In the genomic region with DNA sequence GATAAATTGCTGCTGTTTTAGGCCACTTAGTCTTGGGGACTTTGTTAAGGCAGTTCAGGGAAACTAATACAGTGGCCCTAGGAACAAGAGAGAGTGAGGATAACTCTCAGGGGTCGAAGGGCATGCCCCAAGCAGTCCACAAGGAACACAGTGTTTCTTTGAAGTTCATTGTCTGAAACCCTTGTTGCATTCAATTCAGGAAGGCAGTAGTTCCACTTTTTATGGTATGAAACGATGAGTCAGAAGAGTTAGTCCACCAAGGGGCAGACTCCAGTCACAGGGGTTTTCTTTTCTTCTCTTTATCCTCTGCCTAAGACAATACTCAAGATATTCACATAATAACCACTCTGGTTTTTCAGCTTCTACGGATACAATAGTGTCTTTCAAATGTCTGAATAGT, we compare ENCODE assay signal across 13 cellular contexts. TPM values are rescaled to one million over a fixed set of nuclear protein-coding genes. Genes with fewer than 3 reads are reported as not detected.
DNase-seq lines count a peak whose midpoint lies in the region; ATAC-seq lines count a peak whose summit lies in the region.
"Had no signal": no experiment of that assay in that cellular context is flagged by ENCODE, and none has a peak within 500 bp of the region (broad histone marks: within the 10 kb centered on the region; RNA-seq: fewer than 3 reads in every experiment).

No MANE protein-coding gene starts in this region.

- DNase-seq in activated naive CD8-positive, alpha-beta T cell treated with anti-CD3 and anti-CD28 coated beads, Interleukin-2, amount 50 U/mL, for 24 hours, result no peak
- DNase-seq in activated naive CD8-positive, alpha-beta T cell treated with anti-CD3 and anti-CD28 coated beads for 36 hours, result no peak
- DNase-seq in SK-MEL-5 (ENCODE audit: low read depth, low spot score) (peak; percentile 26), NCI-H1930 (lab: John Stamatoyannopoulos, UW) (no peak), NAMALWA (ENCODE audit: low spot score) (no peak)
- no peak for DNase-seq in stimulated activated naive CD8-positive, alpha-beta T cell treated with anti-CD3 and anti-CD28 coated beads, Interleukin-15, amount 100 ng/mL, for 72 hours
- DNase-seq in stimulated activated naive CD4-positive, alpha-beta T cell treated with Interleukin-2 at 50 U/mL for 16 hours (lab: John Stamatoyannopoulos, UW), result no peak
- DNase-seq: activated CD4-positive, alpha-beta T cell treated with anti-CD3 and anti-CD28 coated beads, Interleukin-2, amount 50 U/mL, for 4 hours; glutamatergic neuron; RPMI8226 had no signal

- H3K27ac Mint-ChIP-seq in activated naive CD8-positive, alpha-beta T cell treated with anti-CD3 and anti-CD28 coated beads, Interleukin-2, amount 50 U/mL, for 24 hours, result no peak overlapping the region
- no peak overlapping the region for H3K27ac Mint-ChIP-seq in activated naive CD8-positive, alpha-beta T cell treated with anti-CD3 and anti-CD28 coated beads for 36 hours
- H3K27ac Mint-ChIP-seq in stimulated activated naive CD8-positive, alpha-beta T cell treated with anti-CD3 and anti-CD28 coated beads, Interleukin-15, amount 100 ng/mL, for 72 hours, result no peak overlapping the region

- H3K36me3 Mint-ChIP-seq in activated naive CD8-positive, alpha-beta T cell treated with anti-CD3 and anti-CD28 coated beads, Interleukin-2, amount 50 U/mL, for 24 hours (ENCODE audit: low read depth), result no peaks in the 10 kb centered on the region
- no peaks in the 10 kb centered on the region for H3K36me3 Mint-ChIP-seq in activated naive CD8-positive, alpha-beta T cell treated with anti-CD3 and anti-CD28 coated beads for 36 hours
- H3K36me3 Mint-ChIP-seq: brain had no signal

- H3K27me3 Mint-ChIP-seq in activated naive CD8-positive, alpha-beta T cell treated with anti-CD3 and anti-CD28 coated beads, Interleukin-2, amount 50 U/mL, for 24 hours, result peaks cover 3% of the 10 kb centered on the region
- peaks cover 15% of the 10 kb centered on the region for H3K27me3 Mint-ChIP-seq in activated naive CD8-positive, alpha-beta T cell treated with anti-CD3 and anti-CD28 coated beads for 36 hours
- H3K27me3 Mint-ChIP-seq in stimulated activated naive CD8-positive, alpha-beta T cell treated with anti-CD3 and anti-CD28 coated beads, Interleukin-15, amount 100 ng/mL, for 72 hours, result peaks cover 12% of the 10 kb centered on the region

- in situ Hi-C loops in SK-MEL-5 (cut with HindIII; ENCODE audit: low pct_unique_long_range_greater_than_20kb, low sequenced_read_pairs), result no loop called here

- peak; percentile 33 for ATAC-seq in activated naive CD8-positive, alpha-beta T cell treated with anti-CD3 and anti-CD28 coated beads, Interleukin-2, amount 50 U/mL, for 24 hours
- ATAC-seq in HG03095 (IDR thresholded peaks at IDR 0.05; ENCODE audit: unreplicated experiment), result peak; percentile 86
- ATAC-seq in stimulated activated naive CD8-positive, alpha-beta T cell treated with anti-CD3 and anti-CD28 coated beads, Interleukin-15, amount 100 ng/mL, for 72 hours, result peak; percentile 72

- H3K4me3 Mint-ChIP-seq in activated naive CD8-positive, alpha-beta T cell treated with anti-CD3 and anti-CD28 coated beads, Interleukin-2, amount 50 U/mL, for 24 hours, result no peak overlapping the region
- no peak overlapping the region for H3K4me3 Mint-ChIP-seq in activated naive CD8-positive, alpha-beta T cell treated with anti-CD3 and anti-CD28 coated beads for 36 hours
- H3K4me3 Mint-ChIP-seq in stimulated activated naive CD8-positive, alpha-beta T cell treated with anti-CD3 and anti-CD28 coated beads, Interleukin-15, amount 100 ng/mL, for 72 hours, result no peak overlapping the region
- H3K4me3 Mint-ChIP-seq: brain had no signal

- no peaks in the 10 kb centered on the region for H3K4me1 Mint-ChIP-seq in activated naive CD8-positive, alpha-beta T cell treated with anti-CD3 and anti-CD28 coated beads, Interleukin-2, amount 50 U/mL, for 24 hours
- H3K4me1 Mint-ChIP-seq in activated naive CD8-positive, alpha-beta T cell treated with anti-CD3 and anti-CD28 coated beads for 36 hours, result peaks cover 5% of the 10 kb centered on the region
- H3K4me1 Mint-ChIP-seq in stimulated activated naive CD8-positive, alpha-beta T cell treated with anti-CD3 and anti-CD28 coated beads, Interleukin-15, amount 100 ng/mL, for 72 hours, result peaks cover 9% of the 10 kb centered on the region

- no peaks in the 10 kb centered on the region for H3K9me3 Mint-ChIP-seq in activated naive CD8-positive, alpha-beta T cell treated with anti-CD3 and anti-CD28 coated beads, Interleukin-2, amount 50 U/mL, for 24 hours
- H3K9me3 Mint-ChIP-seq in activated naive CD8-positive, alpha-beta T cell treated with anti-CD3 and anti-CD28 coated beads for 36 hours, result peaks cover 2% of the 10 kb centered on the region
- no peaks in the 10 kb centered on the region for H3K9me3 Mint-ChIP-seq in stimulated activated naive CD8-positive, alpha-beta T cell treated with anti-CD3 and anti-CD28 coated beads, Interleukin-15, amount 100 ng/mL, for 72 hours
- H3K9me3 Mint-ChIP-seq: brain had no signal

RNA-seq across cellular contexts. Expression of gene TICRR, which starts 23.8 kb away (rescaled TPM):
- total RNA-seq in activated naive CD8-positive, alpha-beta T cell treated with anti-CD3 and anti-CD28 coated beads for 36 hours, result 10 to 100 TPM; 22.5 to 23.1 TPM
- 3.2 and 3.7 TPM in 2 replicates for total RNA-seq in SK-MEL-5 (2014; rRNA removed; shearing (Covaris generic))
- 5.4 and 7.1 TPM in 2 replicates for polyA plus RNA-seq in SK-MEL-5 (2015; cell fraction: cytosol; rRNA removed)
- 12.1 and 19.2 TPM in 2 replicates for polyA plus RNA-seq in SK-MEL-5 (2015; cell fraction: nucleus; rRNA removed)

RNA-seq across cellular contexts. Expression of gene RHCG, which starts 55.1 kb away (rescaled TPM):
- total RNA-seq in activated naive CD8-positive, alpha-beta T cell treated with anti-CD3 and anti-CD28 coated beads for 36 hours, result not detected
- 9.4 and 10.4 TPM in 2 replicates for total RNA-seq in SK-MEL-5 (2014; rRNA removed; shearing (Covaris generic))
- 6.9 and 7.9 TPM in 2 replicates for polyA plus RNA-seq in SK-MEL-5 (2015; cell fraction: cytosol; rRNA removed)
- 4.3 and 11.6 TPM in 2 replicates for polyA plus RNA-seq in SK-MEL-5 (2015; cell fraction: nucleus; rRNA removed)
- total RNA-seq: mucosa of gallbladder had no signal

Comparison
In these comparisons a context has a peak if more than half of its experiments do, and no peak if none do; other contexts are left out.
1. ATAC-seq: peak in every context shown above with its lines; median percentile 86 in HG03095; 72 in stimulated activated naive CD8-positive, alpha-beta T cell treated with anti-CD3 and anti-CD28 coated beads, Interleukin-15, amount 100 ng/mL, for 72 hours; 33 in activated naive CD8-positive, alpha-beta T cell treated with anti-CD3 and anti-CD28 coated beads, Interleukin-2, amount 50 U/mL, for 24 hours.
2. RNA of gene RHCG, which starts 55.1 kb away (total RNA-seq): 9.4 to 10.4 TPM in SK-MEL-5; not detected in activated naive CD8-positive, alpha-beta T cell treated with anti-CD3 and anti-CD28 coated beads for 36 hours; every median in the first group is over 10 times any median in the second.